1 cellular context compared by ENCODE assay signal in the genomic region with DNA sequence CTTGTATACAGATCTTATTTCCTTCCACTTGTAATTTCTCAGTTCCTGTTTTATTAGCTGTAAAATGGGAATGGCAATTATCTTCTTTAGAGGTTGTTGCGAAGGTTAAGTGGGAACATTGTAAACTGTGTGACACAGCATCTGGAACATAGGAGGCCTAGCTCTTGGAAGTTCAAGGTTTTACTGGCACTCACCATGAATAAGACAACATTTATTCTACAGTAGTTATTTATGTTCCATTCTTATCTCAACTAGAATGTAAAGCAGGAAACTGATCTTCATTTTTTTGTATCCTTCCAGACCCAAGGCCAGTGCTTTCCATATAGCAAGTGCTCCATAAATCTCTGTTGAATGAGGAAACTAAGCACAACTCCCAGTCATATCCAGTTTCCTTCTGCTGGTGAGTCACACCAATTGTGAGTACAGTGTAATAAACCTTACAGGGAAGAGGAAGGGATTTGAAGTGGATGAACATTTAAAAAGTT.
TF ChIP-seq lines count a peak whose summit lies in the region.

No MANE protein-coding gene starts in this region.

TF ChIP-seq in SK-N-SH, 30 proteins besides CTCF, POLR2A, EP300 and RAD21 (continued from another document):
- TF ChIP-seq, protein P1, sequence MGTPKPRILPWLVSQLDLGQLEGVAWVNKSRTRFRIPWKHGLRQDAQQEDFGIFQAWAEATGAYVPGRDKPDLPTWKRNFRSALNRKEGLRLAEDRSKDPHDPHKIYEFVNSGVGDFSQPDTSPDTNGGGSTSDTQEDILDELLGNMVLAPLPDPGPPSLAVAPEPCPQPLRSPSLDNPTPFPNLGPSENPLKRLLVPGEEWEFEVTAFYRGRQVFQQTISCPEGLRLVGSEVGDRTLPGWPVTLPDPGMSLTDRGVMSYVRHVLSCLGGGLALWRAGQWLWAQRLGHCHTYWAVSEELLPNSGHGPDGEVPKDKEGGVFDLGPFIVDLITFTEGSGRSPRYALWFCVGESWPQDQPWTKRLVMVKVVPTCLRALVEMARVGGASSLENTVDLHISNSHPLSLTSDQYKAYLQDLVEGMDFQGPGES (IDR thresholded peaks at IDR 0.05; ENCODE audit: low read depth, low read length), result no peak
- TF ChIP-seq YY1 (IDR thresholded peaks at IDR 0.05; ENCODE audit: low read depth), result no peak
- TF ChIP-seq, protein P2, sequence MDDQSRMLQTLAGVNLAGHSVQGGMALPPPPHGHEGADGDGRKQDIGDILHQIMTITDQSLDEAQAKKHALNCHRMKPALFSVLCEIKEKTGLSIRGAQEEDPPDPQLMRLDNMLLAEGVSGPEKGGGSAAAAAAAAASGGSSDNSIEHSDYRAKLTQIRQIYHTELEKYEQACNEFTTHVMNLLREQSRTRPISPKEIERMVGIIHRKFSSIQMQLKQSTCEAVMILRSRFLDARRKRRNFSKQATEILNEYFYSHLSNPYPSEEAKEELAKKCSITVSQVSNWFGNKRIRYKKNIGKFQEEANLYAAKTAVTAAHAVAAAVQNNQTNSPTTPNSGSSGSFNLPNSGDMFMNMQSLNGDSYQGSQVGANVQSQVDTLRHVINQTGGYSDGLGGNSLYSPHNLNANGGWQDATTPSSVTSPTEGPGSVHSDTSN (IDR thresholded peaks at IDR 0.05), result peak; percentile 48
- TF ChIP-seq, protein P3, sequence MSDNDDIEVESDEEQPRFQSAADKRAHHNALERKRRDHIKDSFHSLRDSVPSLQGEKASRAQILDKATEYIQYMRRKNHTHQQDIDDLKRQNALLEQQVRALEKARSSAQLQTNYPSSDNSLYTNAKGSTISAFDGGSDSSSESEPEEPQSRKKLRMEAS (IDR thresholded peaks at IDR 0.05; ENCODE audit: low read depth), result 0 out of 2 replicates have a peak, but pooled peaks have one; percentile 11
- no peak for TF ChIP-seq RXRA (IDR thresholded peaks at IDR 0.05; ENCODE audit: borderline replicate concordance, low read depth)
- TF ChIP-seq RFX5 (IDR thresholded peaks at IDR 0.05; ENCODE audit: low read length), result no peak
- TF ChIP-seq JUND (IDR thresholded peaks at IDR 0.05), result peak; percentile 79
- TF ChIP-seq TCF12 (IDR thresholded peaks at IDR 0.05), result peak; percentile 22; the same call in 1 of the 2 replicates
- peak; percentile 36; the same call in 1 of the 2 replicates for TF ChIP-seq ELF1 (IDR thresholded peaks at IDR 0.05)
TF ChIP-seq in SK-N-SH: peak in this region for 6.
